In genomic region chr12:121720762-121721161, GRCh38 we compare ENCODE assay signal across 3 cellular contexts.
TF ChIP-seq lines count a peak whose summit lies in the region.

No MANE protein-coding gene starts in this region.

TF ChIP-seq in A549, 52 proteins besides CTCF, POLR2A, EP300 and RAD21:
- no peak for TF ChIP-seq ESRRA (IDR thresholded peaks at IDR 0.05; ENCODE audit: borderline replicate concordance, low read length)
- no peak for TF ChIP-seq NFE2L2 (conservative IDR thresholded peaks at IDR 0.05; ENCODE audit: low read length)
- no peak for TF ChIP-seq TP53 (CRISPR knock-in tag; IDR thresholded peaks at IDR 0.05)
- no peak for TF ChIP-seq BHLHE40 (IDR thresholded peaks at IDR 0.05; ENCODE audit: low read depth, low read length)
TF ChIP-seq in A549: peak in this region for 0.

TF ChIP-seq in GM23338, 12 proteins besides CTCF, POLR2A, EP300 and RAD21:
- no peak for TF ChIP-seq EZH2 (IDR thresholded peaks at IDR 0.05; ENCODE audit: low read depth, unreplicated experiment)
- no peak for TF ChIP-seq EZH2phosphoT487 (IDR thresholded peaks at IDR 0.05; ENCODE audit: unreplicated experiment)
- TF ChIP-seq JUNB (IDR thresholded peaks at IDR 0.05; ENCODE audit: unreplicated experiment), result no peak
- no peak for TF ChIP-seq ZNF331 (CRISPR knock-in tag; IDR thresholded peaks at IDR 0.05; ENCODE audit: low read depth)
- no peak for TF ChIP-seq STAT1 (IDR thresholded peaks at IDR 0.05; ENCODE audit: unreplicated experiment)
- no peak for TF ChIP-seq ZNF462 (CRISPR knock-in tag; IDR thresholded peaks at IDR 0.05)

TF ChIP-seq in endothelial cell of umbilical vein, 7 proteins besides CTCF, POLR2A, EP300 and RAD21:
- TF ChIP-seq MYC (IDR thresholded peaks at IDR 0.05; ENCODE audit: low read depth, low read length), result no peak
- no peak for TF ChIP-seq GATA2 (IDR thresholded peaks at IDR 0.05; ENCODE audit: insufficient read depth, insufficient read length, low read depth, low read length)
- TF ChIP-seq EZH2 (IDR thresholded peaks at IDR 0.05; ENCODE audit: borderline replicate concordance, low read depth, low read length, severe bottlenecking), result no peak
- no peak for TF ChIP-seq JUN (IDR thresholded peaks at IDR 0.05; ENCODE audit: borderline replicate concordance, insufficient read depth, insufficient read length, low read depth)
- TF ChIP-seq FOS (IDR thresholded peaks at IDR 0.05; ENCODE audit: borderline replicate concordance, insufficient read depth, low read length), result no peak
- no peak for TF ChIP-seq POLR2AphosphoS5 (IDR thresholded peaks at IDR 0.05; ENCODE audit: insufficient read depth, low read depth, low read length)
- no peak for TF ChIP-seq MAX (IDR thresholded peaks at IDR 0.05; ENCODE audit: insufficient read depth, insufficient read length)
